24 cellular contexts compared by ENCODE assay signal in the genomic region with DNA sequence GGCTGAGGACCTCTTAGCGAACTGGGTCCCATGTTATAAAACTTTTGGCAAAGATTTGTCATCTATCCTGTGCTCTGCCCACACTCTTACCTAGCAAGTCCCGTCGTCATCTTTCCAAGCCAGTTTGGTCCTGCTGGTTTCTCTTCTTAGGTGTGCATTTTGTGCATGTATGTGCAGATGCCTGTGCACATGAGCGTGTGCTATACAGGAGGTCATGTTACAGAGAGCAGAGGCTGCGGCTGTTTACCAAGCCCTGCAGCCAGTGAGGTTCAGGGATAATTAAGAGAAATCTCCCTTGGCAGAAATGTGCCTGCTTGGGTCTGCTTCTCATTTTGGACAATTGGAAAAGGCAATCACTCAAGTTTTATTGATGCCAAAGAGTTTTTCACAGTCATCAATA.
"Had no signal": no experiment of that assay in that cellular context is flagged by ENCODE, and none has a peak within 500 bp of the region (broad histone marks: within the 10 kb centered on the region; RNA-seq: fewer than 3 reads in every experiment).

No MANE protein-coding gene starts in this region.

- H3K9me3 ChIP-seq: ascending aorta, gastrocnemius medialis, right lobe of liver, stomach, suprapubic skin had no signal

- DNase-seq: activated CD4-positive, alpha-beta T cell treated with anti-CD3 and anti-CD28 coated beads, Interleukin-2, amount 50 U/mL, for 1 hour; activated CD4-positive, CD25-positive, alpha-beta regulatory T cell treated with anti-CD3 and anti-CD28 coated beads, Interleukin-2, amount 50 U/mL, for 72 hours; activated T-cell treated with anti-CD3 and anti-CD28 coated beads, Interleukin-2, amount 50 U/mL, for 1 hour; brain microvascular endothelial cell; dorsolateral prefrontal cortex; effector memory CD8-positive, alpha-beta T cell; gastrocnemius medialis; hypothalamus; occipital lobe; posterior cingulate gyrus; right lobe of liver; small intestine; stimulated activated CD4-positive, alpha-beta T cell treated with anti-CD3 and anti-CD28 coated beads, Interleukin-2, amount 100 ng/mL, for 24 hours; stomach; T-helper 1 cell; WERI-Rb-1 had no signal

- H3K36me3 ChIP-seq: ascending aorta, brain microvascular endothelial cell, gastrocnemius medialis, right lobe of liver, stomach, suprapubic skin, WERI-Rb-1 had no signal

- H3K9me3 Mint-ChIP-seq: activated naive CD4-positive, alpha-beta T cell treated with anti-CD3 and anti-CD28 coated beads, Interleukin-2, amount 50 U/mL, for 72 hours; activated T-helper 17 cell treated with anti-CD3 and anti-CD28 coated beads, Interleukin-2, amount 50 U/mL, for 72 hours; central memory CD8-positive, alpha-beta T cell; effector memory CD8-positive, alpha-beta T cell; stimulated activated effector memory CD8-positive, alpha-beta T cell treated with anti-CD3 and anti-CD28 coated beads, Interleukin-12 subunit alpha, Interleukin-12 subunit beta, amount 100 ng/mL, for 72 hours had no signal

- H3K27ac ChIP-seq: brain microvascular endothelial cell, dorsolateral prefrontal cortex, right lobe of liver, stomach, suprapubic skin, WERI-Rb-1 had no signal

- H3K4me1 Mint-ChIP-seq: activated T-helper 17 cell treated with anti-CD3 and anti-CD28 coated beads, Interleukin-2, amount 50 U/mL, for 72 hours; central memory CD8-positive, alpha-beta T cell; memory B cell had no signal

- H3K36me3 Mint-ChIP-seq: activated naive CD4-positive, alpha-beta T cell treated with anti-CD3 and anti-CD28 coated beads, Interleukin-2, amount 50 U/mL, for 72 hours; memory B cell; stimulated activated effector memory CD8-positive, alpha-beta T cell treated with anti-CD3 and anti-CD28 coated beads, Interleukin-12 subunit alpha, Interleukin-12 subunit beta, amount 100 ng/mL, for 72 hours had no signal

- H3K27ac Mint-ChIP-seq: activated naive CD4-positive, alpha-beta T cell treated with anti-CD3 and anti-CD28 coated beads, Interleukin-2, amount 50 U/mL, for 72 hours; activated T-helper 17 cell treated with anti-CD3 and anti-CD28 coated beads, Interleukin-2, amount 50 U/mL, for 72 hours; effector memory CD8-positive, alpha-beta T cell; memory B cell; stimulated activated effector memory CD8-positive, alpha-beta T cell treated with anti-CD3 and anti-CD28 coated beads, Interleukin-12 subunit alpha, Interleukin-12 subunit beta, amount 100 ng/mL, for 72 hours had no signal

- H3K4me3 Mint-ChIP-seq: activated T-helper 17 cell treated with anti-CD3 and anti-CD28 coated beads, Interleukin-2, amount 50 U/mL, for 72 hours; central memory CD8-positive, alpha-beta T cell; effector memory CD8-positive, alpha-beta T cell; memory B cell; stimulated activated effector memory CD8-positive, alpha-beta T cell treated with anti-CD3 and anti-CD28 coated beads, Interleukin-12 subunit alpha, Interleukin-12 subunit beta, amount 100 ng/mL, for 72 hours had no signal

- H3K4me1 ChIP-seq: right lobe of liver had no signal

- H3K27me3 Mint-ChIP-seq: memory B cell had no signal

- H3K4me3 ChIP-seq: dorsolateral prefrontal cortex, gastrocnemius medialis, right lobe of liver, stomach, suprapubic skin had no signal

- ATAC-seq: activated naive CD4-positive, alpha-beta T cell treated with anti-CD3 and anti-CD28 coated beads, Interleukin-2, amount 50 U/mL, for 72 hours; activated T-helper 17 cell treated with anti-CD3 and anti-CD28 coated beads, Interleukin-2, amount 50 U/mL, for 72 hours; effector memory CD8-positive, alpha-beta T cell; esophagus mucosa; gastrocnemius medialis; right lobe of liver had no signal

- H3K27me3 ChIP-seq: ascending aorta, brain microvascular endothelial cell, dorsolateral prefrontal cortex, gastrocnemius medialis, right lobe of liver, stomach, suprapubic skin had no signal
